In genomic region chr3:55483196-55484095, GRCh38 we compare ENCODE assay signal across 12 cellular contexts. TPM values are rescaled to one million over a fixed set of nuclear protein-coding genes. Genes with fewer than 3 reads are reported as not detected.
A peak's percentile ranks its signal among the peaks of the same experiment; 100 is the strongest.
DNase-seq lines count a peak whose midpoint lies in the region; ATAC-seq and TF ChIP-seq lines count a peak whose summit lies in the region.
"Had no signal": no experiment of that assay in that cellular context is flagged by ENCODE, and none has a peak within 500 bp of the region (broad histone marks: within the 10 kb centered on the region; RNA-seq: fewer than 3 reads in every experiment).

No MANE protein-coding gene starts in this region.

- peaks cover 55% of the 10 kb centered on the region for H3K36me3 Mint-ChIP-seq in HFFc6 (ENCODE audit: low read depth)
- H3K36me3 Mint-ChIP-seq in brain: no peaks in the 10 kb centered on the region
- no peaks in the 10 kb centered on the region for H3K36me3 Mint-ChIP-seq in natural killer cell

- DNase-seq in HFFc6 (no peak), natural killer cell (no peak), AML-193 (lab: John Stamatoyannopoulos, UW) (no peak), NCI-H1105 (lab: John Stamatoyannopoulos, UW) (no peak)
- DNase-seq: erythroblast, GOT3, left lung had no signal

- no peak for TF ChIP-seq CTCF in HFFc6 (IDR thresholded peaks at IDR 0.05)
- no peak for TF ChIP-seq CTCF in brain (conservative IDR thresholded peaks at IDR 0.05)
- no peak for TF ChIP-seq CTCF in natural killer cell (IDR thresholded peaks at IDR 0.05)

- H3K9ac ChIP-seq in iPS-18a (ENCODE audit: low read length): no peak overlapping the region
- H3K9ac ChIP-seq in skeletal muscle satellite cell (ENCODE audit: low read depth, low read length): peak overlapping the region; percentile 95

- H3K27me3 ChIP-seq in iPS-18a (ENCODE audit: control insufficient read depth, insufficient read depth, low read length) (peaks cover 93% of the 10 kb centered on the region), skeletal muscle satellite cell (ENCODE audit: control insufficient read depth, insufficient read depth, low read length) (no peaks in the 10 kb centered on the region)

- H3K27ac ChIP-seq in iPS-18a (ENCODE audit: low read length): no peak overlapping the region
- H3K27ac ChIP-seq: left lung had no signal

- H3K27me3 Mint-ChIP-seq in HFFc6 (ENCODE audit: insufficient read depth) (peaks cover 14% of the 10 kb centered on the region), brain (peaks cover 94% of the 10 kb centered on the region), natural killer cell (ENCODE audit: low read depth in 2 of 2) (peaks cover 50 to 62% of the 10 kb centered on the region in 2 donors)

- ATAC-seq in GM19452 (IDR thresholded peaks at IDR 0.05; ENCODE audit: unreplicated experiment): no peak
- no peak for ATAC-seq in natural killer cell
- ATAC-seq: HepG2, left lung had no signal

- peak overlapping the region; percentile 76 for H3K4me3 ChIP-seq in iPS-18a (ENCODE audit: low read length)
- H3K4me3 ChIP-seq in skeletal muscle satellite cell (ENCODE audit: low read length): peak overlapping the region; percentile 76
- H3K4me3 ChIP-seq: left lung had no signal

- H3K36me3 ChIP-seq in iPS-18a (ENCODE audit: control insufficient read depth, low read depth, low read length) (no peaks in the 10 kb centered on the region), skeletal muscle satellite cell (ENCODE audit: insufficient read depth, low read length) (peaks cover 43% of the 10 kb centered on the region)
- H3K36me3 ChIP-seq: left lung had no signal

- H3K9me3 Mint-ChIP-seq in HFFc6 (no peaks in the 10 kb centered on the region), brain (peaks cover 0 to 5% (median 0%) of the 10 kb centered on the region in 5 experiments), natural killer cell (no peaks in the 10 kb centered on the region)

- intact Hi-C loops in natural killer cell (cut with micrococcal nuclease): no loop called here

- H3K4me3 Mint-ChIP-seq in HFFc6: peak overlapping the region; percentile 98
- H3K4me3 Mint-ChIP-seq in brain: peak overlapping the region; percentile 4 to 97 (median 94)
- no peak overlapping the region for H3K4me3 Mint-ChIP-seq in natural killer cell

- H3K4me1 Mint-ChIP-seq in HFFc6 (ENCODE audit: low read depth) (peaks cover 29% of the 10 kb centered on the region), brain (peaks cover 55% of the 10 kb centered on the region), natural killer cell (peaks cover 0 to 4% of the 10 kb centered on the region in 2 donors)

- H3K4me1 ChIP-seq in iPS-18a (ENCODE audit: control insufficient read depth, low read depth, low read length) (peaks cover 15% of the 10 kb centered on the region), skeletal muscle satellite cell (ENCODE audit: control insufficient read depth, insufficient read depth, low read length) (peaks cover 46% of the 10 kb centered on the region)

- peak overlapping the region; percentile 96 for H3K4me2 ChIP-seq in skeletal muscle satellite cell (ENCODE audit: low read length)

- H3K27ac Mint-ChIP-seq in HFFc6 (peak overlapping the region; percentile 97), brain (peak overlapping the region in 3 of 5 experiments; percentile 58 to 90 (median 88)), natural killer cell (no peak overlapping the region)

- H3K9me3 ChIP-seq in iPS-18a (ENCODE audit: control insufficient read depth, low read depth, low read length) (no peaks in the 10 kb centered on the region), skeletal muscle satellite cell (replicated peaks; ENCODE audit: low read length) (no peaks in the 10 kb centered on the region)
- H3K9me3 ChIP-seq: left lung had no signal

RNA-seq across cellular contexts. Expression of gene WNT5A, which starts 3.7 kb away (rescaled TPM):
- total RNA-seq in HFFc6 (2021; fragmentation: NEBNext Ultra II Directional; extraction: Animal tissue kit (Norgen Biotek cat#: 25700)): 100 to 1,000 TPM; 240 to 387 (median 256) TPM
- 0.34 TPM for polyA plus RNA-seq in brain (ENCODE audit: insufficient read depth, low read depth, low replicate concordance)
- total RNA-seq in skeletal muscle satellite cell (2012; rRNA removed): 84.9 and 197 TPM in 2 replicates
- not detected for total RNA-seq in natural killer cell
- total RNA-seq: HepG2 had no signal
- polyA plus RNA-seq: HepG2 had no signal

Comparison
In these comparisons a context has a peak if more than half of its experiments do, and no peak if none do; other contexts are left out.
1. H3K27ac Mint-ChIP-seq: peak in HFFc6 (single experiment) and brain (3 of 5); none in natural killer cell (0 of 2).
2. RNA of gene WNT5A, which starts 3.7 kb away (total RNA-seq): 240 to 387 TPM in HFFc6; not detected in natural killer cell; every median in the first group is over 100 times any median in the second.